Comparison of ENCODE assay signal across 27 cellular contexts in genomic region chr18:9201224-9201623, GRCh38.
"Had no signal": no experiment of that assay in that cellular context is flagged by ENCODE, and none has a peak within 500 bp of the region (broad histone marks: within the 10 kb centered on the region; RNA-seq: fewer than 3 reads in every experiment).

No MANE protein-coding gene starts in this region.

- H3K9me3 Mint-ChIP-seq: effector memory CD8-positive, alpha-beta T cell; mesothelial cell of epicardium; naive B cell; stimulated activated naive B cell treated with anti-CD40 and anti-IgM and Interleukin-4, amounts not matched to agents 10 μg/mL and 1 μg/mL and 100 μg/mL, for 72 hours; stimulated activated naive CD8-positive, alpha-beta T cell treated with anti-CD3 and anti-CD28 coated beads, Interleukin-15, Interleukin-2, amounts not matched to agents 100 ng/mL and 50 ng/mL, for 24 hours had no signal

- H3K4me1 ChIP-seq: colonic mucosa, left lung, right lobe of liver, upper lobe of left lung had no signal

- FAIRE-seq: endometrium, pancreas, small intestine, urothelium cell line had no signal

- H3K4me3 Mint-ChIP-seq: effector memory CD8-positive, alpha-beta T cell; mesothelial cell of epicardium; naive B cell; stimulated activated naive B cell treated with anti-CD40 and anti-IgM and Interleukin-4, amounts not matched to agents 10 μg/mL and 1 μg/mL and 100 μg/mL, for 72 hours; stimulated activated naive CD8-positive, alpha-beta T cell treated with anti-CD3 and anti-CD28 coated beads, Interleukin-15, Interleukin-2, amounts not matched to agents 100 ng/mL and 50 ng/mL, for 24 hours had no signal

- H3K9me3 ChIP-seq: colonic mucosa, esophagus squamous epithelium, heart right ventricle, left lung, mucosa of descending colon, pancreas, right lobe of liver, thoracic aorta, tibial nerve, upper lobe of left lung had no signal

- H3K4me3 ChIP-seq: colonic mucosa, esophagus squamous epithelium, heart right ventricle, left lung, mucosa of descending colon, pancreas, right lobe of liver, thoracic aorta, tibial nerve, upper lobe of left lung had no signal

- H3K27me3 ChIP-seq: colonic mucosa, esophagus squamous epithelium, heart right ventricle, left lung, pancreas, right lobe of liver, tibial nerve, upper lobe of left lung had no signal

- H3K27ac Mint-ChIP-seq: effector memory CD8-positive, alpha-beta T cell; mesothelial cell of epicardium; stimulated activated naive B cell treated with anti-CD40 and anti-IgM and Interleukin-4, amounts not matched to agents 10 μg/mL and 1 μg/mL and 100 μg/mL, for 72 hours; stimulated activated naive CD8-positive, alpha-beta T cell treated with anti-CD3 and anti-CD28 coated beads, Interleukin-15, Interleukin-2, amounts not matched to agents 100 ng/mL and 50 ng/mL, for 24 hours had no signal

- H3K27me3 Mint-ChIP-seq: effector memory CD8-positive, alpha-beta T cell; naive B cell; stimulated activated naive B cell treated with anti-CD40 and anti-IgM and Interleukin-4, amounts not matched to agents 10 μg/mL and 1 μg/mL and 100 μg/mL, for 72 hours; stimulated activated naive CD8-positive, alpha-beta T cell treated with anti-CD3 and anti-CD28 coated beads, Interleukin-15, Interleukin-2, amounts not matched to agents 100 ng/mL and 50 ng/mL, for 24 hours had no signal

- H3K36me3 ChIP-seq: colonic mucosa, right lobe of liver, thoracic aorta had no signal

- ATAC-seq: effector memory CD8-positive, alpha-beta T cell; heart right ventricle; left cardiac atrium; left lung; mucosa of descending colon; right lobe of liver; stimulated activated naive B cell treated with anti-CD40 and anti-IgM and Interleukin-4, amounts not matched to agents 10 μg/mL and 1 μg/mL and 100 μg/mL, for 72 hours had no signal

- H3K27ac ChIP-seq: colonic mucosa, esophagus squamous epithelium, heart right ventricle, left lung, pancreas, right lobe of liver, thoracic aorta, upper lobe of left lung had no signal

- DNase-seq: colonic mucosa; effector memory CD8-positive, alpha-beta T cell; erythroblast; esophagus squamous epithelium; foreskin melanocyte; glutamatergic neuron; heart right ventricle; hippocampal formation; left cardiac atrium; left lung; mesenchymal stem cell; mucosa of descending colon; naive B cell; occipital lobe; pancreas; right lobe of liver; small intestine; stimulated activated CD4-positive, alpha-beta T cell treated with anti-CD3 and anti-CD28 coated beads, Interleukin-15, amount 100 ng/mL, for 24 hours; stimulated activated CD4-positive, alpha-beta T cell treated with anti-CD3 and anti-CD28 coated beads, Interleukin-2, amount 100 ng/mL, for 48 hours; stimulated activated naive B cell treated with anti-CD40 and anti-IgM and Interleukin-4, amounts not matched to agents 10 μg/mL and 1 μg/mL and 100 μg/mL, for 72 hours; upper lobe of left lung had no signal
